Comparison of ENCODE assay signal across 15 cellular contexts in the genomic region with DNA sequence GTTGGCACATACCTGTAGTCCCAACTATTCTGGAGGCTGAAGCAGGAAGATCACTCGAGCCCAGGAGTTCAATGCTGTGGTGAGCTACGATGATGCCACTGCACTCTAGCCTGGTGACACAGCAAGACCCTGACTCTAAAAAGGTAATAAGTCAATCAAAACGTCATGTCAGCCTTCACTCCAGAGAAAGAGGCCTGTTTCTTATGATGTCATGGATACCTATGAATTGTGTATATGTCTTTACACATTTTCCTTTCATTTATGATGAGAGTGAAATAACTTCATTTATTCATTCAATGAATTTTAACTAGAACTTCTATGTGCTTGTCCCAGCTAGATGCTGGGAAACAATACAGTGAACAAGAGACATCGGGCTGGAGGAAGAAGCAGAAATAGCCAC.
"Had no signal": no experiment of that assay in that cellular context is flagged by ENCODE, and none has a peak within 500 bp of the region (broad histone marks: within the 10 kb centered on the region; RNA-seq: fewer than 3 reads in every experiment).

No MANE protein-coding gene starts in this region.

- H3K4me3 Mint-ChIP-seq: activated CD4-positive, alpha-beta memory T cell treated with anti-CD3 and anti-CD28 coated beads, Interleukin-2, amount 10 ng/mL, durations not matched to agents 7 days and 5 days; activated CD8-positive, alpha-beta memory T cell treated with anti-CD3 and anti-CD28 coated beads, Interleukin-2, amount 10 ng/mL, durations not matched to agents 7 days and 5 days; activated naive CD4-positive, alpha-beta T cell treated with anti-CD3 and anti-CD28 coated beads, Interleukin-2, amount 10 ng/mL, durations not matched to agents 7 days and 5 days; stimulated activated effector memory CD8-positive, alpha-beta T cell treated with anti-CD3 and anti-CD28 coated beads, Interleukin-12 subunit alpha, Interleukin-12 subunit beta, amount 100 ng/mL, for 72 hours had no signal

- H3K27ac ChIP-seq: ascending aorta, left ventricle myocardium inferior, parathyroid adenoma, sigmoid colon, thoracic aorta had no signal

- H3K27me3 ChIP-seq: ascending aorta, sigmoid colon had no signal

- DNase-seq: activated CD4-positive, alpha-beta memory T cell treated with anti-CD3 and anti-CD28 coated beads, Interleukin-2, amount 10 ng/mL, durations not matched to agents 7 days and 5 days; activated CD4-positive, CD25-positive, alpha-beta regulatory T cell; activated CD8-positive, alpha-beta memory T cell treated with anti-CD3 and anti-CD28 coated beads, Interleukin-2, amount 10 ng/mL, durations not matched to agents 7 days and 5 days; activated naive CD4-positive, alpha-beta T cell treated with anti-CD3 and anti-CD28 coated beads, Interleukin-2, amount 10 ng/mL, durations not matched to agents 7 days and 5 days; cerebellar nuclear complex; cortex of kidney; erythroblast; left ventricle myocardium inferior; mesendoderm; naive thymus-derived CD8-positive, alpha-beta T cell; sigmoid colon had no signal

- H3K27ac Mint-ChIP-seq: activated CD4-positive, alpha-beta memory T cell treated with anti-CD3 and anti-CD28 coated beads, Interleukin-2, amount 10 ng/mL, durations not matched to agents 7 days and 5 days; activated CD8-positive, alpha-beta memory T cell treated with anti-CD3 and anti-CD28 coated beads, Interleukin-2, amount 10 ng/mL, durations not matched to agents 7 days and 5 days; activated naive CD4-positive, alpha-beta T cell treated with anti-CD3 and anti-CD28 coated beads, Interleukin-2, amount 10 ng/mL, durations not matched to agents 7 days and 5 days had no signal

- H3K4me3 ChIP-seq: ascending aorta, left ventricle myocardium inferior, sigmoid colon, thoracic aorta had no signal

- H3K36me3 ChIP-seq: ascending aorta, left ventricle myocardium inferior, sigmoid colon, thoracic aorta had no signal

- H3K4me1 ChIP-seq: ascending aorta had no signal

- H3K9me3 Mint-ChIP-seq: activated CD4-positive, alpha-beta memory T cell treated with anti-CD3 and anti-CD28 coated beads, Interleukin-2, amount 10 ng/mL, durations not matched to agents 7 days and 5 days; activated naive CD4-positive, alpha-beta T cell treated with anti-CD3 and anti-CD28 coated beads, Interleukin-2, amount 10 ng/mL, durations not matched to agents 7 days and 5 days; stimulated activated effector memory CD8-positive, alpha-beta T cell treated with anti-CD3 and anti-CD28 coated beads, Interleukin-12 subunit alpha, Interleukin-12 subunit beta, amount 100 ng/mL, for 72 hours had no signal

- H3K36me3 Mint-ChIP-seq: activated CD8-positive, alpha-beta memory T cell treated with anti-CD3 and anti-CD28 coated beads, Interleukin-2, amount 10 ng/mL, durations not matched to agents 7 days and 5 days; activated naive CD4-positive, alpha-beta T cell treated with anti-CD3 and anti-CD28 coated beads, Interleukin-2, amount 10 ng/mL, durations not matched to agents 7 days and 5 days; stimulated activated effector memory CD8-positive, alpha-beta T cell treated with anti-CD3 and anti-CD28 coated beads, Interleukin-12 subunit alpha, Interleukin-12 subunit beta, amount 100 ng/mL, for 72 hours had no signal

- ATAC-seq: naive thymus-derived CD8-positive, alpha-beta T cell had no signal

- H3K9ac ChIP-seq: parathyroid adenoma had no signal

- H3K9me3 ChIP-seq: ascending aorta, left ventricle myocardium inferior, sigmoid colon, thoracic aorta had no signal
